ENCODE assay signal across 1 cellular context in genomic region chr15:50134524-50135024, GRCh38.
TF ChIP-seq lines count a peak whose summit lies in the region.

No MANE protein-coding gene starts in this region.

TF ChIP-seq in K562, 482 proteins besides CTCF, POLR2A, EP300 and RAD21 (continued from another document):
- TF ChIP-seq CTCFL (IDR thresholded peaks at IDR 0.05; ENCODE audit: borderline replicate concordance, insufficient read depth, low read depth, low read length, poor library complexity, severe bottlenecking) (no peak), TCF3 (CRISPR knock-in tag; IDR thresholded peaks at IDR 0.05) (peak; percentile 66), ELF4 (CRISPR knock-in tag; IDR thresholded peaks at IDR 0.05) (0 out of 2 replicates have a peak, but pooled peaks have one; percentile 76), CEBPG (CRISPR knock-in tag; IDR thresholded peaks at IDR 0.05) (no peak), CEBPG (tag; conservative IDR thresholded peaks at IDR 0.05 in 1 of 2, IDR thresholded peaks at IDR 0.05 in 1 of 2) (0 out of 4 replicates have a peak, but pooled peaks of 1 of the 2 experiments have one; percentile 20), TAF1 (IDR thresholded peaks at IDR 0.05; ENCODE audit: control insufficient read depth, extremely low read depth, insufficient read depth, low read length, severe bottlenecking) (no peak), E2F8 (IDR thresholded peaks at IDR 0.05; ENCODE audit: low read depth, partially characterized antibody) (no peak), JUN (IDR thresholded peaks at IDR 0.05; ENCODE audit: borderline replicate concordance, low read depth, low read length) (peak; percentile 54; the same call in 1 of the 2 replicates), JUN (CRISPR knock-in tag; IDR thresholded peaks at IDR 0.05; ENCODE audit: borderline replicate concordance) (no peak), ZBTB17 (CRISPR knock-in tag; IDR thresholded peaks at IDR 0.05) (0 out of 2 replicates have a peak, but pooled peaks have one; percentile 38), ZNF609 (CRISPR knock-in tag; IDR thresholded peaks at IDR 0.05; ENCODE audit: borderline replicate concordance) (no peak)
